Comparison of ENCODE assay signal across 19 cellular contexts in the genomic region with DNA sequence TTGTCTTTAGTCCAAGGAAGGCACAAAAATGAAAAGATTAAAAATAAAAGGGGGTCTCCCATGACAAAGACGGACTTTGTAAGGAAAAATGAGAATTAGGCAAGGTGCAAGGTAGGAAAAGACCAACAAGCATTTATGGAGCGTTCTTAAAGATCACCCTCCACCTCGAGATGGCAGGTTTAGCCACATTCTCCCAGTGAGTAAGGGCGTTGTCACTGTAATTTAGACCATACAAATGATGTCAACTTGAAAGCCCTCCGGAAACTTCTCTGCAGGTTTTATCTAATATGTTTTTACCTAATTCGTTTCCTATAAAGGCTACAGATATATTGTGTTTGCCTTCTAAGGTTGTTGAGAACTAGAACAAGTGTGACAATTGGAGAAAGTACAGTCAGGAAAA.
DNase-seq lines count a peak whose midpoint lies in the region; ATAC-seq and TF ChIP-seq lines count a peak whose summit lies in the region.
"Had no signal": no experiment of that assay in that cellular context is flagged by ENCODE, and none has a peak within 500 bp of the region (broad histone marks: within the 10 kb centered on the region; RNA-seq: fewer than 3 reads in every experiment).

No MANE protein-coding gene starts in this region.

- no peak for TF ChIP-seq POLR2A in esophagus muscularis mucosa (IDR thresholded peaks at IDR 0.05; ENCODE audit: low read depth)

- H3K4me2 ChIP-seq in PC-3 (ENCODE audit: low read length) = no peak overlapping the region
- no peak overlapping the region for H3K4me2 ChIP-seq in neural progenitor cell
- H3K4me2 ChIP-seq: BLaER1 treated with 17β-estradiol and CSF1 and Interleukin-3, amounts not matched to agents 10 nM and 100 nM; GM23338 had no signal

- H2AFZ ChIP-seq in PC-3 (ENCODE audit: low read length) (no peak overlapping the region), neural progenitor cell (replicated peaks) (peak overlapping the region; percentile 32)
- H2AFZ ChIP-seq: GM23338 had no signal

- H3K4me3 ChIP-seq in PC-3 (ENCODE audit: low read length) (no peak overlapping the region), esophagus muscularis mucosa (no peak overlapping the region), neural progenitor cell (no peak overlapping the region)
- H3K4me3 ChIP-seq: BLaER1 treated with 17β-estradiol and CSF1 and Interleukin-3, amounts not matched to agents 10 nM and 100 nM; GM23338 had no signal

- no peaks in the 10 kb centered on the region for H3K9me3 ChIP-seq in PC-3 (ENCODE audit: low read length)
- no peaks in the 10 kb centered on the region for H3K9me3 ChIP-seq in esophagus muscularis mucosa
- no peaks in the 10 kb centered on the region for H3K9me3 ChIP-seq in neural progenitor cell (ENCODE audit: low read depth)
- H3K9me3 ChIP-seq in CD4-positive, alpha-beta T cell (ENCODE audit: control insufficient read depth, low read length) = no peaks in the 10 kb centered on the region
- H3K9me3 ChIP-seq: BLaER1 treated with 17β-estradiol and CSF1 and Interleukin-3, amounts not matched to agents 10 nM and 100 nM had no signal

- POLR2A ChIA-PET in PC-3 (lab: Charles Lee; ENCODE audit: unreplicated experiment) = no interaction called here
- POLR2A ChIA-PET in CD4-positive, alpha-beta T cell (lab: Charles Lee) = no interaction called here

- TF ChIP-seq CTCF in PC-3 (conservative IDR thresholded peaks at IDR 0.05; ENCODE audit: low read depth, low read length) (no peak), esophagus muscularis mucosa (IDR thresholded peaks at IDR 0.05) (no peak), neural progenitor cell (IDR thresholded peaks at IDR 0.05) (no peak), type B pancreatic cell (conservative IDR thresholded peaks at IDR 0.05) (no peak), GM13977 (IDR thresholded peaks at IDR 0.05; ENCODE audit: extremely low read depth, insufficient read depth, missing control alignments) (no peak)
- TF ChIP-seq CTCF in CD4-positive, alpha-beta T cell (IDR thresholded peaks at IDR 0.05) = no peak

- TF ChIP-seq EP300 in esophagus muscularis mucosa (IDR thresholded peaks at IDR 0.05) = no peak

- no peaks in the 10 kb centered on the region for H4K20me1 ChIP-seq in PC-3 (ENCODE audit: low read length)
- H4K20me1 ChIP-seq in neural progenitor cell (ENCODE audit: low read depth) = no peaks in the 10 kb centered on the region
- H4K20me1 ChIP-seq: BLaER1 treated with 17β-estradiol and CSF1 and Interleukin-3, amounts not matched to agents 10 nM and 100 nM had no signal

- H3K4me3 Mint-ChIP-seq in neural progenitor cell = no peak overlapping the region
- peak overlapping the region; percentile 1 for H3K4me3 Mint-ChIP-seq in type B pancreatic cell
- H3K4me3 Mint-ChIP-seq in CD4-positive, alpha-beta T cell = no peak overlapping the region
- H3K4me3 Mint-ChIP-seq: B cell; CD8-positive, alpha-beta memory T cell; GM23338; HFFc6 had no signal

- no peaks in the 10 kb centered on the region for H3F3A ChIP-seq in PC-3 (ENCODE audit: low read length, unreplicated experiment)
- no peaks in the 10 kb centered on the region for H3F3A ChIP-seq in neural progenitor cell (ENCODE audit: low read depth)

- H3K9me3 Mint-ChIP-seq in neural progenitor cell = no peaks in the 10 kb centered on the region
- H3K9me3 Mint-ChIP-seq in type B pancreatic cell = no peaks in the 10 kb centered on the region
- no peaks in the 10 kb centered on the region for H3K9me3 Mint-ChIP-seq in CD4-positive, alpha-beta T cell
- H3K9me3 Mint-ChIP-seq: CD8-positive, alpha-beta memory T cell; GM23338; HFFc6 had no signal

- H3K4me1 ChIP-seq in PC-3 (ENCODE audit: insufficient read depth, low read length) = peaks cover 4% of the 10 kb centered on the region; the same call in 1 of the 2 replicates
- peaks cover 0 to 8% (median 7%) of the 10 kb centered on the region in 4 donors for H3K4me1 ChIP-seq in esophagus muscularis mucosa
- peaks cover 17% of the 10 kb centered on the region for H3K4me1 ChIP-seq in neural progenitor cell

- intact Hi-C loops in PC-3 (cut with micrococcal nuclease) = loop anchor here (5.0 kb wide), 1 partner anchor 233 kb away; no protein-coding TSS in a partner anchor
- intact Hi-C loops in esophagus muscularis mucosa (cut with DNase I) = no loop called here
- intact Hi-C loops in CD4-positive, alpha-beta T cell (cut with DNase I, micrococcal nuclease) = no loop called here

- no peaks in the 10 kb centered on the region for H3K9me2 ChIP-seq in PC-3 (replicated peaks; ENCODE audit: low read length)

- DNase-seq in PC-3 = peak; percentile 20
- DNase-seq in esophagus muscularis mucosa (ENCODE audit: extremely low spot score) = peak; percentile 26
- DNase-seq in neural progenitor cell (ENCODE audit: low spot score) = no peak
- DNase-seq in type B pancreatic cell (ENCODE audit: extremely low spot score, unreplicated experiment) = no peak
- no peak for DNase-seq in GM13977 (ENCODE audit: low spot score)
- DNase-seq in CD4-positive, alpha-beta T cell = no peak
- DNase-seq: CD8-positive, alpha-beta memory T cell; COR-L47; DMS 273 treated with DMSO at 0.1 percent for 48 hours; DMS53; DND-41; EL; HCEC 1CT; HFFc6; KG1 had no signal

- H3K4me1 Mint-ChIP-seq in neural progenitor cell = peaks cover 3% of the 10 kb centered on the region
- peaks cover 8% of the 10 kb centered on the region for H3K4me1 Mint-ChIP-seq in type B pancreatic cell (ENCODE audit: unreplicated experiment)
- H3K4me1 Mint-ChIP-seq in CD4-positive, alpha-beta T cell (ENCODE audit: low read depth) = no peaks in the 10 kb centered on the region
- H3K4me1 Mint-ChIP-seq: B cell; CD8-positive, alpha-beta memory T cell had no signal

- no peaks in the 10 kb centered on the region for H3K79me2 ChIP-seq in PC-3 (ENCODE audit: low read length)
- H3K79me2 ChIP-seq in neural progenitor cell (ENCODE audit: low read depth) = no peaks in the 10 kb centered on the region

- H3K27ac Mint-ChIP-seq in neural progenitor cell = no peak overlapping the region
- peak overlapping the region; percentile 59 for H3K27ac Mint-ChIP-seq in type B pancreatic cell
- no peak overlapping the region for H3K27ac Mint-ChIP-seq in CD4-positive, alpha-beta T cell
- H3K27ac Mint-ChIP-seq: B cell; CD8-positive, alpha-beta memory T cell; GM23338; HFFc6 had no signal

- H3K36me3 Mint-ChIP-seq in neural progenitor cell (no peaks in the 10 kb centered on the region), type B pancreatic cell (no peaks in the 10 kb centered on the region)
- no peaks in the 10 kb centered on the region for H3K36me3 Mint-ChIP-seq in CD4-positive, alpha-beta T cell (ENCODE audit: low read depth)
- H3K36me3 Mint-ChIP-seq: CD8-positive, alpha-beta memory T cell had no signal

- WGBS in esophagus muscularis mucosa = 86% methylated on average over 6 of the region's 6 CpGs

- no peak overlapping the region for H3K27ac ChIP-seq in PC-3 (ENCODE audit: low read length)
- no peak overlapping the region for H3K27ac ChIP-seq in esophagus muscularis mucosa (replicated peaks in 1 of 4)
- no peak overlapping the region for H3K27ac ChIP-seq in neural progenitor cell
- no peak overlapping the region for H3K27ac ChIP-seq in CD4-positive, alpha-beta T cell (ENCODE audit: low read depth, low read length)
- H3K27ac ChIP-seq: BLaER1 treated with 17β-estradiol and CSF1 and Interleukin-3, amounts not matched to agents 10 nM and 100 nM had no signal

- H3K9ac ChIP-seq in PC-3 (ENCODE audit: low read length) (no peak overlapping the region), neural progenitor cell (no peak overlapping the region)
- H3K9ac ChIP-seq: BLaER1 treated with 17β-estradiol and CSF1 and Interleukin-3, amounts not matched to agents 10 nM and 100 nM had no signal

- BruUV-seq in PC-3 (replicated peaks; lab: Mats Ljungman, UMichigan) = no TSS peak

- H3K27me3 ChIP-seq in PC-3 (ENCODE audit: low read length) = no peaks in the 10 kb centered on the region
- H3K27me3 ChIP-seq in esophagus muscularis mucosa = peaks cover 0 to 11% (median 0%) of the 10 kb centered on the region in 4 donors
- H3K27me3 ChIP-seq in neural progenitor cell = peaks cover 6% of the 10 kb centered on the region
- peaks cover 15% of the 10 kb centered on the region for H3K27me3 ChIP-seq in CD4-positive, alpha-beta T cell (ENCODE audit: control insufficient read depth, insufficient read depth, low read length)
- H3K27me3 ChIP-seq: BLaER1 treated with 17β-estradiol and CSF1 and Interleukin-3, amounts not matched to agents 10 nM and 100 nM had no signal

- H3K27me3 Mint-ChIP-seq in neural progenitor cell (ENCODE audit: insufficient read depth, low read depth) (peaks cover 2% of the 10 kb centered on the region), type B pancreatic cell (peaks cover 38% of the 10 kb centered on the region)
- peaks cover 17% of the 10 kb centered on the region for H3K27me3 Mint-ChIP-seq in CD4-positive, alpha-beta T cell

- CTCF ChIA-PET in PC-3 (lab: Charles Lee) = no interaction called here
- CTCF ChIA-PET in CD4-positive, alpha-beta T cell (lab: Charles Lee) = no interaction called here

- H3K36me3 ChIP-seq in PC-3 (ENCODE audit: low read depth, low read length) = no peaks in the 10 kb centered on the region
- H3K36me3 ChIP-seq in esophagus muscularis mucosa = no peaks in the 10 kb centered on the region
- no peaks in the 10 kb centered on the region for H3K36me3 ChIP-seq in neural progenitor cell
- H3K36me3 ChIP-seq: BLaER1 treated with 17β-estradiol and CSF1 and Interleukin-3, amounts not matched to agents 10 nM and 100 nM had no signal

- no peak for ATAC-seq in PC-3
- no peak for ATAC-seq in HG02623 (IDR thresholded peaks at IDR 0.05; ENCODE audit: unreplicated experiment)
- no peak for ATAC-seq in CD4-positive, alpha-beta T cell (ENCODE audit: poor library complexity)
- ATAC-seq: GM23338 had no signal

- in situ Hi-C loops in GM13977 (cut with MboI; ENCODE audit: low pct_unique_long_range_greater_than_20kb, low sequenced_read_pairs, unreplicated experiment) = no loop called here

Comparison
In these comparisons a context has a peak if more than half of its experiments do, and no peak if none do; other contexts are left out.
1. DNase-seq: peak in PC-3 (single experiment) and esophagus muscularis mucosa (single experiment); none in neural progenitor cell (single experiment), type B pancreatic cell (single experiment), GM13977 (single experiment) and CD4-positive, alpha-beta T cell (0 of 10).